Comparison of ENCODE assay signal across 8 cellular contexts in the genomic region with DNA sequence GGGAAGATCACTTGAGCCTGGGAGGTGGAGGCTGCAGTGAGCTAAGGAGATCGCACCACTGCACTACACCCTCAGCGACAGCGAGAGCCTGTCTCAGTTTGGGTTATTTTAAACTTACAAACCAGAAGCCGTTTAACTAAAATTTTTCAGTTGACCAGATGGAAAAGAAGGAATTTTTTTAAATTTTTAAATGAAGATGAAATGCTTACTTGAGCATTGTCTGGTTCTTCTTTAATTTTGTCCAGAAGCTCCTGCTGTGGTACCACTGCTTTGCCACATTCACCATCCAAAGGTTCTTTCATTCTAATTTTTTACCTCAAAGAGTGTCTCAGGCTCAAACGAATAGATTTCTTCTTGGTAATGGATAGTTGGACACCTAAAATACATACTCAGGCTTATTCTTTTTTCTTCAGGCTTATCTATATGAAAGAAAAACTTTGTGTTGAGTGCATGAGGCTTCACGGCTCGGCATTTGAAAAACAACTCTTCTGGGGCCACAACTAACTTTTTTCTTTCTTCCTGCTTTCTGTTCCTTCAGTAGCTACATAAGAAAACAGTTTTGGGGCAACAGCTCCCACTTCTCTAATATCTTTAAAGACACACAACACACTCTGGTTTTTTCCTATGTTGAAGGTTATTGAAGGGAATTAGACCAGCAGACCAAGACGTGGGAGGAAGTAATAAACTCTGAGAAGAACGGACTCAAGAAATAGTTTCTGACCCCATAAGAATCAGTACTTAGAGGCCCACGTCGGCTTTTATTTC. TPM values are rescaled to one million over a fixed set of nuclear protein-coding genes. Genes with fewer than 3 reads are reported as not detected.
DNase-seq lines count a peak whose midpoint lies in the region; ATAC-seq and TF ChIP-seq lines count a peak whose summit lies in the region.

No MANE protein-coding gene starts in this region.

- H3K4me3 ChIP-seq in WI38 (ENCODE audit: low read depth, low read length) (peak overlapping the region; percentile 89), left ventricle myocardium inferior (peak overlapping the region; percentile 83), skeletal muscle satellite cell (ENCODE audit: low read length) (peak overlapping the region; percentile 83)

- H3K27me3 Mint-ChIP-seq in activated T-cell treated with anti-CD3 and anti-CD28 coated beads, Interleukin-2, amount 50 U/mL, for 24 hours: no peaks in the 10 kb centered on the region

- H3K9ac ChIP-seq in skeletal muscle satellite cell (ENCODE audit: low read depth, low read length): peak overlapping the region; percentile 95

- no peaks in the 10 kb centered on the region for H3K27me3 ChIP-seq in left ventricle myocardium inferior (ENCODE audit: low read depth)
- no peaks in the 10 kb centered on the region for H3K27me3 ChIP-seq in skeletal muscle satellite cell (ENCODE audit: control insufficient read depth, insufficient read depth, low read length)

- H3K27ac ChIP-seq in left ventricle myocardium inferior (replicated peaks): peak overlapping the region; percentile 96

- no peak for DNase-seq in activated T-cell treated with anti-CD3 and anti-CD28 coated beads, Interleukin-2, amount 50 U/mL, for 24 hours
- DNase-seq in activated T-cell treated with anti-CD3 and anti-CD28 coated beads, Interleukin-2, amount 50 U/mL, for 48 hours: no peak
- no peak for DNase-seq in left ventricle myocardium inferior
- no peak for DNase-seq in stimulated activated CD4-positive, alpha-beta T cell treated with anti-CD3 and anti-CD28 coated beads, Interleukin-1b, Interleukin-23, amount 100 ng/mL, for 48 hours

- H3K9me3 Mint-ChIP-seq in activated T-cell treated with anti-CD3 and anti-CD28 coated beads, Interleukin-2, amount 50 U/mL, for 24 hours: peaks cover 7% of the 10 kb centered on the region

- peaks cover 17% of the 10 kb centered on the region for H3K36me3 ChIP-seq in left ventricle myocardium inferior
- H3K36me3 ChIP-seq in skeletal muscle satellite cell (ENCODE audit: insufficient read depth, low read length): peaks cover 12% of the 10 kb centered on the region

- peaks cover 45% of the 10 kb centered on the region for H3K4me1 Mint-ChIP-seq in activated T-cell treated with anti-CD3 and anti-CD28 coated beads, Interleukin-2, amount 50 U/mL, for 24 hours (ENCODE audit: low read depth)

- intact Hi-C loops in left ventricle myocardium inferior (cut with micrococcal nuclease): no loop called here

- ATAC-seq in HG02642 (IDR thresholded peaks at IDR 0.05; ENCODE audit: poor library complexity, unreplicated experiment) (no peak), HG03521 (IDR thresholded peaks at IDR 0.05; ENCODE audit: unreplicated experiment) (no peak)

- peak overlapping the region; percentile 83 for H3K4me2 ChIP-seq in skeletal muscle satellite cell (ENCODE audit: low read length)

- H3K4me1 ChIP-seq in left ventricle myocardium inferior: peaks cover 37% of the 10 kb centered on the region
- peaks cover 12% of the 10 kb centered on the region for H3K4me1 ChIP-seq in skeletal muscle satellite cell (ENCODE audit: control insufficient read depth, insufficient read depth, low read length)

- peak overlapping the region; percentile 98 for H3K27ac Mint-ChIP-seq in activated T-cell treated with anti-CD3 and anti-CD28 coated beads, Interleukin-2, amount 50 U/mL, for 24 hours

- H3K4me3 Mint-ChIP-seq in activated T-cell treated with anti-CD3 and anti-CD28 coated beads, Interleukin-2, amount 50 U/mL, for 24 hours: peak overlapping the region; percentile 97

- H3K9me3 ChIP-seq in left ventricle myocardium inferior (replicated peaks) (peaks cover 22% of the 10 kb centered on the region), skeletal muscle satellite cell (replicated peaks; ENCODE audit: low read length) (no peaks in the 10 kb centered on the region)

- peaks cover 53% of the 10 kb centered on the region for H3K36me3 Mint-ChIP-seq in activated T-cell treated with anti-CD3 and anti-CD28 coated beads, Interleukin-2, amount 50 U/mL, for 24 hours (ENCODE audit: low read depth)

- TF ChIP-seq CTCF in WI38 (IDR thresholded peaks at IDR 0.05; ENCODE audit: low read depth, low read length): no peak
- no peak for TF ChIP-seq CTCF in left ventricle myocardium inferior (IDR thresholded peaks at IDR 0.05; ENCODE audit: borderline replicate concordance)

RNA-seq across cellular contexts. Expression of a gene that starts 1.2 kb away (rescaled TPM):
- total RNA-seq in left ventricle myocardium inferior: 14.6 TPM
- 14.4 and 14.9 TPM in 2 replicates for total RNA-seq in skeletal muscle satellite cell (2012; rRNA removed)

RNA-seq across cellular contexts. Expression of a gene that starts 45.4 kb away (rescaled TPM):
- total RNA-seq in left ventricle myocardium inferior: 8.3 TPM
- total RNA-seq in skeletal muscle satellite cell (2012; rRNA removed): 20.1 and 25.1 TPM in 2 replicates

RNA-seq across cellular contexts. Expression of a gene that starts 48.7 kb away (rescaled TPM):
- 7.8 TPM for total RNA-seq in left ventricle myocardium inferior
- total RNA-seq in skeletal muscle satellite cell (2012; rRNA removed): 14.2 and 17.3 TPM in 2 replicates
